ENCODE assay signal across 12 cellular contexts in the genomic region with DNA sequence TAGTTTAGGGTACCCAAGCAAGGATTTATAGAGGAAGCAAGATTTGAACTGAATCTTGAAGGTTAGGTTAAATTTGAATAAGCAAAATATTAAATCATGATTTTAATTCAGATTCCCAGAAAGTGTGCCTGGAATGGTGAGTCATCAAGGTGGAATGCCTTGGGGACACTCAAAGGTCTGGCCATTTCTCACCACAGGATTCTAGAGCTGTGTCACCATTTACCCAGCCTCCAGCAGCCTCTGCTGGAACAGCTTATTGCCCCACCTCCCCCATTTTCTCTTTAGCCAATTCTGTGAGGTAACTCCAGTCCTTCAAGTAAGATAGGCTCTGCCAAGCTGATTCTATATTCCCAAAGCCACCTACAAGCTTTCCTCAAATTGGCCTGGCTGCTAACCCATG.
DNase-seq lines count a peak whose midpoint lies in the region; ATAC-seq and TF ChIP-seq lines count a peak whose summit lies in the region.
"Had no signal": no experiment of that assay in that cellular context is flagged by ENCODE, and none has a peak within 500 bp of the region (broad histone marks: within the 10 kb centered on the region; RNA-seq: fewer than 3 reads in every experiment).

No MANE protein-coding gene starts in this region.

- no peak overlapping the region for H3K27ac ChIP-seq in heart right ventricle
- H3K27ac ChIP-seq: esophagus muscularis mucosa had no signal

- no peaks in the 10 kb centered on the region for H3K9me3 ChIP-seq in heart right ventricle
- H3K9me3 ChIP-seq: esophagus muscularis mucosa had no signal

- peak; percentile 87 for DNase-seq in A172 (ENCODE audit: low spot score)
- peak; percentile 33 for DNase-seq in HFF-Myc (ENCODE audit: extremely low read depth, low read depth)
- peak; percentile 46 for DNase-seq in SW480 (ENCODE audit: low spot score)
- peak; percentile 77 to 79 for DNase-seq in foreskin fibroblast
- no peak for DNase-seq in heart right ventricle
- DNase-seq in NCI-H1105 treated with DMSO at 0.1 percent for 48 hours (lab: John Stamatoyannopoulos, UW), result no peak
- DNase-seq in DMS153 treated with DMSO at 0.1 percent for 48 hours (lab: John Stamatoyannopoulos, UW; ENCODE audit: unreplicated experiment), result no peak
- DNase-seq: NCI-H2227 treated with DMSO at 0.1 percent for 48 hours; stimulated activated CD4-positive, alpha-beta T cell treated with anti-CD3 and anti-CD28 coated beads, Interleukin-4, amount 100 ng/mL, for 4 hours had no signal

- TF ChIP-seq CTCF in HFF-Myc (IDR thresholded peaks at IDR 0.05; ENCODE audit: low read depth, low read length, missing control alignments) (no peak), foreskin fibroblast (IDR thresholded peaks at IDR 0.05; ENCODE audit: low read depth, low read length) (no peak), heart right ventricle (IDR thresholded peaks at IDR 0.05) (no peak)

- ATAC-seq in heart right ventricle (no peak), GM18909 (IDR thresholded peaks at IDR 0.05; ENCODE audit: poor library complexity, unreplicated experiment) (no peak)

- H3K4me3 ChIP-seq in HFF-Myc (replicated peaks; ENCODE audit: low read depth, low read length) (no peak overlapping the region), foreskin fibroblast (ENCODE audit: low read depth in 1 of 2, low read length in 2 of 2) (no peak overlapping the region), heart right ventricle (no peak overlapping the region)
- H3K4me3 ChIP-seq: esophagus muscularis mucosa, lung had no signal

- H3K4me1 ChIP-seq in heart right ventricle, result peaks cover 0 to 3% (median 0%) of the 10 kb centered on the region in 9 donors

- peaks cover 0 to 29% (median 8%) of the 10 kb centered on the region in 7 donors for H3K27me3 ChIP-seq in heart right ventricle

- no peaks in the 10 kb centered on the region for H3K36me3 ChIP-seq in heart right ventricle
- H3K36me3 ChIP-seq: esophagus muscularis mucosa had no signal

- intact Hi-C loops in heart right ventricle (cut with DNase I), result no loop called here

Comparison
In these comparisons a context has a peak if more than half of its experiments do, and no peak if none do; other contexts are left out.
1. DNase-seq: peak in A172 (single experiment), HFF-Myc (single experiment), SW480 (single experiment) and foreskin fibroblast (2 of 2); none in heart right ventricle (0 of 2), NCI-H1105 treated with DMSO at 0.1 percent for 48 hours (single experiment) and DMS153 treated with DMSO at 0.1 percent for 48 hours (single experiment).